ENCODE assay signal across 8 cellular contexts in genomic region chr14:58637391-58638230, GRCh38. TPM values are rescaled to one million over a fixed set of nuclear protein-coding genes. Genes with fewer than 3 reads are reported as not detected.
DNase-seq lines count a peak whose midpoint lies in the region; ATAC-seq and TF ChIP-seq lines count a peak whose summit lies in the region.

Gene DACT1 (plus strand): TSS chr14:58637962. CDS start chr14:58638203, 241 bp downstream.

- no peak within 1 kb of the TSS for H3K9ac ChIP-seq in neural progenitor cell

- TF ChIP-seq CTCF in gastroesophageal sphincter (IDR thresholded peaks at IDR 0.05): peak in 3 of 4 experiments; percentile 17 to 28 (median 18)
- no peak for TF ChIP-seq CTCF in neural progenitor cell (IDR thresholded peaks at IDR 0.05)
- peak in 3 of 5 experiments; percentile 14 to 49 (median 23) for TF ChIP-seq CTCF in tibial nerve (IDR thresholded peaks at IDR 0.05)

- peak; percentile 63 for ATAC-seq in HG02678 (IDR thresholded peaks at IDR 0.05; ENCODE audit: unreplicated experiment)
- peak; percentile 72 for ATAC-seq in gastroesophageal sphincter

- peaks cover 3% of the 10 kb centered on the region for H3K36me3 Mint-ChIP-seq in neural progenitor cell

- no peaks in the 10 kb centered on the region for H3K79me2 ChIP-seq in neural progenitor cell (ENCODE audit: low read depth)

- no peaks in the 10 kb centered on the region for H4K20me1 ChIP-seq in neural progenitor cell (ENCODE audit: low read depth)

- H3K4me1 ChIP-seq in gastroesophageal sphincter (peaks cover 0 to 38% (median 13%) of the 10 kb centered on the region in 3 donors), neural progenitor cell (peaks cover 36% of the 10 kb centered on the region), tibial nerve (peaks cover 0 to 58% (median 17%) of the 10 kb centered on the region in 4 donors)

- peaks cover 8% of the 10 kb centered on the region for H3K27me3 Mint-ChIP-seq in neural progenitor cell (ENCODE audit: insufficient read depth, low read depth)

- H2AFZ ChIP-seq in neural progenitor cell (replicated peaks): peak within 1 kb of the TSS; percentile 93

- peaks cover 39% of the 10 kb centered on the region for H3F3A ChIP-seq in neural progenitor cell (ENCODE audit: low read depth)

- H3K9me3 ChIP-seq in gastroesophageal sphincter: no peaks in the 10 kb centered on the region
- no peaks in the 10 kb centered on the region for H3K9me3 ChIP-seq in neural progenitor cell (ENCODE audit: low read depth)
- no peaks in the 10 kb centered on the region for H3K9me3 ChIP-seq in tibial nerve

- peak within 1 kb of the TSS; percentile 92 for H3K4me3 Mint-ChIP-seq in neural progenitor cell

- DNase-seq in NCI-H510A treated with DMSO at 0.1 percent for 48 hours (lab: John Stamatoyannopoulos, UW) (peak; percentile 33), NCI-H510A (lab: John Stamatoyannopoulos, UW) (no peak), NOMO-1 (lab: John Stamatoyannopoulos, UW; ENCODE audit: unreplicated experiment in 2 of 2) (peak; percentile 68 to 87), neural progenitor cell (ENCODE audit: low spot score) (peak; percentile 90), tibial nerve (ENCODE audit: low spot score in 2 of 2) (peak in 1 of 2 donors; percentile 36)
- peak; percentile 5 for DNase-seq in activated gamma-delta T cell treated with anti-CD3 and anti-CD28 coated beads, Interleukin-2, amount 50 U/mL, for 16 hours (ENCODE audit: low read depth)

- H3K36me3 ChIP-seq in gastroesophageal sphincter (peaks cover 0 to 12% of the 10 kb centered on the region in 2 donors), neural progenitor cell (no peaks in the 10 kb centered on the region), tibial nerve (peaks cover 0 to 11% (median 0%) of the 10 kb centered on the region in 3 donors)

- TF ChIP-seq EP300 in gastroesophageal sphincter (IDR thresholded peaks at IDR 0.05) (no peak), tibial nerve (IDR thresholded peaks at IDR 0.05) (peak in 1 of 2 donors; percentile 53)

- H3K27ac ChIP-seq in gastroesophageal sphincter (peak within 1 kb of the TSS; percentile 24 to 91 (median 88)), neural progenitor cell (no peak within 1 kb of the TSS), tibial nerve (peak within 1 kb of the TSS; percentile 81 to 94 (median 84))

- peak within 1 kb of the TSS; percentile 58 to 88 for H3K4me3 ChIP-seq in gastroesophageal sphincter
- H3K4me3 ChIP-seq in neural progenitor cell: peak within 1 kb of the TSS; percentile 76
- H3K4me3 ChIP-seq in tibial nerve: peak within 1 kb of the TSS; percentile 52 to 84 (median 69)

- H3K27ac Mint-ChIP-seq in neural progenitor cell: peak within 1 kb of the TSS; percentile 55

- H3K4me2 ChIP-seq in neural progenitor cell: peak within 1 kb of the TSS; percentile 99

- peaks cover 47% of the 10 kb centered on the region for H3K4me1 Mint-ChIP-seq in neural progenitor cell

- peak in 1 of 2 donors; percentile 57 for TF ChIP-seq POLR2A in gastroesophageal sphincter (IDR thresholded peaks at IDR 0.05)
- TF ChIP-seq POLR2A in tibial nerve (IDR thresholded peaks at IDR 0.05): peak; percentile 16 to 52

- H3K27me3 ChIP-seq in gastroesophageal sphincter (no peaks in the 10 kb centered on the region), neural progenitor cell (peaks cover 74% of the 10 kb centered on the region), tibial nerve (no peaks in the 10 kb centered on the region)

- no peaks in the 10 kb centered on the region for H3K9me3 Mint-ChIP-seq in neural progenitor cell

- WGBS in gastroesophageal sphincter (ENCODE audit: low coverage in 1 of 2), 2 donors: 0% methylated on average over 13 of the region's 94 CpGs; no CpG with 5 or more reads in 1 of the 2 donors
- 1% methylated on average over 53 of the region's 94 CpGs for WGBS in tibial nerve, 2 donors

RNA-seq across cellular contexts. Expression of gene DACT1, which starts in this region (rescaled TPM):
- total RNA-seq in gastroesophageal sphincter (10 to 100 TPM in 1 of 4 donors, 1 to 10 TPM in 3; 3.9 to 17.5 (median 7.4) TPM), neural progenitor cell (ENCODE audit: low replicate concordance) (3.3 and 3.4 TPM in 2 replicates), tibial nerve (10 to 100 TPM; 35.7 to 87.2 (median 65.9) TPM)
